Comparison of ENCODE assay signal across 1 cellular context in the genomic region with DNA sequence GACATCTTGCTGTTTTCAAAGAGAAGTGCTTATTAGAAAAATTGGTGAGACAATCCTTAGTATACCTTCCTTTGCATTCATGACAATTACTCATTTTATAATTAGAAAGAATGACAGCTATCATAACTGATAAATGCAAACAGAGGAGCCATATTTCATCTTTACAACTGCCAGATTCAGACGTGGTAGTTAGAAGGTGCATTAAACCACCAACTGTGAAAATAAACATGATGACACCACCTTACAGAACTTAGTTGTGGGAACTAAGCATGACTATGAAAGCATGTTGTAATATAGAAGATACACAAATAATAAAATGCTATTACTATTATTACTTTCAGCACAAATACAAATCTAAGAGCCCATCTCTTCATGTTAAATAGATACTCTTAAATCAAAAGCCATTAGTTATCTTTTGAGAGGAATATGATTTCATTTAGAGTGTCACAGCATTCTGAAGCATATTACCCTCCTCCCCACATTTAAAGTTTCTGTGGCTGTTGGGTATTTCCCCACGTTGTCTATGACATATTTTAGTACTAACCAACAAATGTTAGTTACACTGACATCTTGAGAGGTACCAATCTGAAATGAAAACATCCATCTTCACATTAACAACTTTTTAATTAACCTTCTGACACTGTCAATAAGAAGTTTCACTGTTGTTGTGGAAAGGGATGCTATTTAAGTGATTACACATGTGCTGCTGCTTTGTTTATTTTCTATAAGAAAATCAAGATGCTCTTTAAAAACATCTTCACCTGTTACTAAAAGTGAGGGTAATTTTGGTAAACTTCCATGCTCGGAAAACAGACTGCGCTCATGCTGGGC.
A peak's percentile ranks its signal among the peaks of the same experiment; 100 is the strongest.
TF ChIP-seq lines count a peak whose summit lies in the region.

No MANE protein-coding gene starts in this region.

TF ChIP-seq in GM12878, 131 proteins besides CTCF, POLR2A, EP300 and RAD21 (continued from another document):
- TF ChIP-seq, protein P1, sequence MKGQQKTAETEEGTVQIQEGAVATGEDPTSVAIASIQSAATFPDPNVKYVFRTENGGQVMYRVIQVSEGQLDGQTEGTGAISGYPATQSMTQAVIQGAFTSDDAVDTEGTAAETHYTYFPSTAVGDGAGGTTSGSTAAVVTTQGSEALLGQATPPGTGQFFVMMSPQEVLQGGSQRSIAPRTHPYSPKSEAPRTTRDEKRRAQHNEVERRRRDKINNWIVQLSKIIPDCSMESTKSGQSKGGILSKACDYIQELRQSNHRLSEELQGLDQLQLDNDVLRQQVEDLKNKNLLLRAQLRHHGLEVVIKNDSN (IDR thresholded peaks at IDR 0.05; ENCODE audit: borderline replicate concordance, extremely low read length, insufficient read depth, low read depth, low read length): no peak
- TF ChIP-seq FOXK2 (IDR thresholded peaks at IDR 0.05): no peak
- TF ChIP-seq MTA3 (IDR thresholded peaks at IDR 0.05; ENCODE audit: borderline replicate concordance, low read length): no peak
- no peak for TF ChIP-seq BACH1 (IDR thresholded peaks at IDR 0.05; ENCODE audit: borderline replicate concordance)
- TF ChIP-seq HSF1 (IDR thresholded peaks at IDR 0.05; ENCODE audit: low read depth, low read length): no peak
- TF ChIP-seq ZZZ3 (IDR thresholded peaks at IDR 0.05; ENCODE audit: control insufficient read depth, insufficient read length, low read depth): no peak
- no peak for TF ChIP-seq ZNF592 (IDR thresholded peaks at IDR 0.05)
- TF ChIP-seq ESRRA (IDR thresholded peaks at IDR 0.05; ENCODE audit: low read length): no peak
- no peak for TF ChIP-seq RCOR1 (conservative IDR thresholded peaks at IDR 0.05; ENCODE audit: low read depth, low read length)
- TF ChIP-seq KDM1A (IDR thresholded peaks at IDR 0.05; ENCODE audit: borderline replicate concordance): no peak
- peak; percentile 92 for TF ChIP-seq NR2F1 (conservative IDR thresholded peaks at IDR 0.05)
- TF ChIP-seq SMC3 (IDR thresholded peaks at IDR 0.05; ENCODE audit: borderline replicate concordance, low read length): no peak
- TF ChIP-seq CHD2 (IDR thresholded peaks at IDR 0.05; ENCODE audit: borderline replicate concordance, low read depth, low read length): 0 out of 2 replicates have a peak, but pooled peaks have one; percentile 13
- TF ChIP-seq LARP7 (IDR thresholded peaks at IDR 0.05): no peak
- TF ChIP-seq TBL1XR1 (IDR thresholded peaks at IDR 0.05; ENCODE audit: low read depth, low read length): no peak
- TF ChIP-seq TARDBP (IDR thresholded peaks at IDR 0.05; ENCODE audit: borderline replicate concordance): no peak
- TF ChIP-seq SMAD5 (IDR thresholded peaks at IDR 0.05; ENCODE audit: low read depth): no peak
- no peak for TF ChIP-seq CBX3 (IDR thresholded peaks at IDR 0.05; ENCODE audit: borderline replicate concordance, low read depth)
- no peak for TF ChIP-seq CEBPB (IDR thresholded peaks at IDR 0.05; ENCODE audit: borderline replicate concordance in 1 of 2, low read depth in 2 of 2, low read length in 2 of 2)
- TF ChIP-seq POLR2AphosphoS5 (IDR thresholded peaks at IDR 0.05; ENCODE audit: low read length): no peak
- no peak for TF ChIP-seq E4F1 (IDR thresholded peaks at IDR 0.05; ENCODE audit: borderline replicate concordance, partially characterized antibody)
TF ChIP-seq in GM12878: peak in this region for 18.
